26 cellular contexts compared by ENCODE assay signal in the genomic region with DNA sequence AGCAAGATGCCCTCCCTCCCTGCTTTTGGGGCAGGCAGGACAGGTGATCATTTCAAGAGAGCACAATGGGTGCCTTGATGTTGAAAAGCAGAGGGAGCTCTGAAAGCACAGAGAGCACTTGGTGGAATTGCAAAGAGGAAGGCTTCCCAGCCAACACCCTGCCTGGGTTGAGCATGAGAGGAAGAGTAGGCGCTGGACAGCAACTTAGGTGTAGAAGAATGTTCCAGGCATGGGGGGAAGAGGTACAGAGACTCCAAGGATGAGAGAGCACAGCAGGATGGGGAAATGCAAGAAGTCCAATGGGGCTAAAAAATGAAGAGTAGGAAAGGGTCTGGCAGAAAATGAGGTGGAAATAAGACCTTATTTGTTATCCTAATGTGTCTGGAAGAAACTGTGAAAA.
"Had no signal": no experiment of that assay in that cellular context is flagged by ENCODE, and none has a peak within 500 bp of the region (broad histone marks: within the 10 kb centered on the region; RNA-seq: fewer than 3 reads in every experiment).

No MANE protein-coding gene starts in this region.

- H3K9me3 Mint-ChIP-seq: effector memory CD8-positive, alpha-beta T cell; endodermal cell had no signal

- H3K4me1 Mint-ChIP-seq: endodermal cell had no signal

- H3K27ac Mint-ChIP-seq: dendritic cell treated with granulocyte-macrophage colony-stimulating factor and Interleukin-4, amounts not matched to agents 40 ng/mL and 50 ng/mL, for 4 days; effector memory CD8-positive, alpha-beta T cell; endodermal cell had no signal

- H2AFZ ChIP-seq: hepatocyte had no signal

- H3K27ac ChIP-seq: colonic mucosa, coronary artery, epithelial cell of prostate, esophagus muscularis mucosa, esophagus squamous epithelium, foreskin keratinocyte, gastrocnemius medialis, gastroesophageal sphincter, heart left ventricle, heart right ventricle, hepatocyte had no signal

- H3K27me3 ChIP-seq: colonic mucosa, esophagus muscularis mucosa, esophagus squamous epithelium, foreskin keratinocyte, gastrocnemius medialis, gastroesophageal sphincter, hepatocyte had no signal

- H3K79me2 ChIP-seq: hepatocyte had no signal

- H3K4me3 ChIP-seq: colonic mucosa, coronary artery, dorsolateral prefrontal cortex, esophagus muscularis mucosa, esophagus squamous epithelium, gastrocnemius medialis, gastroesophageal sphincter, heart left ventricle, heart right ventricle, hepatocyte had no signal

- H3K36me3 ChIP-seq: colonic mucosa, esophagus muscularis mucosa, esophagus squamous epithelium, gastrocnemius medialis, gastroesophageal sphincter, heart left ventricle, heart right ventricle had no signal

- H3K4me1 ChIP-seq: colonic mucosa, esophagus squamous epithelium, foreskin keratinocyte, gastrocnemius medialis, gastroesophageal sphincter, heart left ventricle, heart right ventricle had no signal

- H3K9me3 ChIP-seq: colonic mucosa, esophagus muscularis mucosa, esophagus squamous epithelium, gastrocnemius medialis, gastroesophageal sphincter, heart left ventricle, heart right ventricle had no signal

- H3K27me3 Mint-ChIP-seq: dendritic cell treated with granulocyte-macrophage colony-stimulating factor and Interleukin-4, amounts not matched to agents 40 ng/mL and 50 ng/mL, for 4 days had no signal

- H3K4me2 ChIP-seq: hepatocyte had no signal

- DNase-seq: colonic mucosa; cortex of kidney; dermis blood vessel endothelial cell; dorsolateral prefrontal cortex; effector CD4-positive, alpha-beta T cell; effector CD8-positive, alpha-beta T cell; effector memory CD4-positive, alpha-beta T cell; effector memory CD8-positive, alpha-beta T cell; endodermal cell; erythroblast; esophagus squamous epithelium; foreskin fibroblast; foreskin keratinocyte; foreskin melanocyte; gastrocnemius medialis; glutamatergic neuron; head of caudate nucleus; heart left ventricle; heart right ventricle had no signal

- H3K4me3 Mint-ChIP-seq: dendritic cell treated with granulocyte-macrophage colony-stimulating factor and Interleukin-4, amounts not matched to agents 40 ng/mL and 50 ng/mL, for 4 days; effector memory CD8-positive, alpha-beta T cell; endodermal cell had no signal

- ATAC-seq: effector memory CD8-positive, alpha-beta T cell; esophagus mucosa; foreskin keratinocyte; gastrocnemius medialis; gastroesophageal sphincter; heart left ventricle; heart right ventricle had no signal
